23 cellular contexts compared by ENCODE assay signal in genomic region chr12:115324949-115325638, GRCh38.
A peak's percentile ranks its signal among the peaks of the same experiment; 100 is the strongest.
DNase-seq lines count a peak whose midpoint lies in the region; ATAC-seq and TF ChIP-seq lines count a peak whose summit lies in the region.
"Had no signal": no experiment of that assay in that cellular context is flagged by ENCODE, and none has a peak within 500 bp of the region (broad histone marks: within the 10 kb centered on the region; RNA-seq: fewer than 3 reads in every experiment).

No MANE protein-coding gene starts in this region.

- H3K9ac ChIP-seq in smooth muscle cell (ENCODE audit: low read depth): no peak overlapping the region

- H3K4me2 ChIP-seq in smooth muscle cell: peak overlapping the region; percentile 42

- no peak overlapping the region for H3K4me3 ChIP-seq in HFF-Myc (replicated peaks; ENCODE audit: low read depth, low read length)
- no peak overlapping the region for H3K4me3 ChIP-seq in ascending aorta
- no peak overlapping the region for H3K4me3 ChIP-seq in smooth muscle cell

- peaks cover 16% of the 10 kb centered on the region for H3F3A ChIP-seq in smooth muscle cell (ENCODE audit: low read depth)

- H3K4me1 ChIP-seq in ascending aorta (peaks cover 6 to 18% of the 10 kb centered on the region in 2 donors), smooth muscle cell (ENCODE audit: low read depth) (no peaks in the 10 kb centered on the region)

- H3K9me3 ChIP-seq in ascending aorta (no peaks in the 10 kb centered on the region), smooth muscle cell (replicated peaks; ENCODE audit: low read depth) (no peaks in the 10 kb centered on the region)

- H4K20me1 ChIP-seq in smooth muscle cell (ENCODE audit: low read depth): no peaks in the 10 kb centered on the region

- no peaks in the 10 kb centered on the region for H3K79me2 ChIP-seq in smooth muscle cell (ENCODE audit: low read depth)

- TF ChIP-seq CTCF in HFF-Myc (IDR thresholded peaks at IDR 0.05; ENCODE audit: low read depth, low read length, missing control alignments) (no peak), ascending aorta (IDR thresholded peaks at IDR 0.05) (no peak), smooth muscle cell (IDR thresholded peaks at IDR 0.05; ENCODE audit: borderline replicate concordance, insufficient read depth, poor library complexity, severe bottlenecking) (no peak)

- 27% methylated on average over 5 of the region's 5 CpGs for WGBS in smooth muscle cell (ENCODE audit: low lambda C conversion rate)

- ATAC-seq in left lobe of liver (peak; percentile 86), HG02678 (IDR thresholded peaks at IDR 0.05; ENCODE audit: unreplicated experiment) (no peak)
- ATAC-seq: activated T-helper 17 cell treated with anti-CD3 and anti-CD28 coated beads, Interleukin-2, amount 50 U/mL, for 72 hours; stimulated activated naive B cell treated with anti-CD40 and anti-IgM and Interleukin-4, amounts not matched to agents 10 μg/mL and 1 μg/mL and 100 μg/mL, for 72 hours had no signal

- DNase-seq in HFF-Myc (ENCODE audit: extremely low read depth, low read depth) (peak; percentile 43), ascending aorta (ENCODE audit: low spot score in 2 of 2) (no peak), left lobe of liver (ENCODE audit: low spot score) (no peak), smooth muscle cell (lab: John Stamatoyannopoulos, UW; ENCODE audit: unreplicated experiment) (no peak), SW 1271 (lab: John Stamatoyannopoulos, UW) (no peak), NCI-H1417 (lab: John Stamatoyannopoulos, UW) (no peak), amniotic stem cell (lab: John Stamatoyannopoulos, UW) (no peak)
- DNase-seq: activated CD4-positive, alpha-beta T cell treated with anti-CD3 and anti-CD28 coated beads, Interleukin-2, amount 50 U/mL, for 48 hours; activated CD8-positive, alpha-beta memory T cell treated with anti-CD3 and anti-CD28 coated beads, Interleukin-2, amount 50 U/mL, for 48 hours; Calu3; cerebellar nuclear complex; erythroblast; HCEC 1CT; islet precursor cell; NCI-H1105 treated with DMSO at 0.1 percent for 48 hours; NCI-H2081; NCI-H345; NCI-H748 treated with DMSO at 0.1 percent for 48 hours; stimulated activated CD4-positive, alpha-beta T cell treated with anti-CD3 and anti-CD28 coated beads, Interleukin-12 subunit alpha, Interleukin-12 subunit beta, amount 100 ng/mL, for 4 hours; stimulated activated CD4-positive, alpha-beta T cell treated with anti-CD3 and anti-CD28 coated beads, Interleukin-4, amount 100 ng/mL, for 24 hours; stimulated activated naive B cell treated with anti-CD40 and anti-IgM and Interleukin-4, amounts not matched to agents 10 μg/mL and 1 μg/mL and 100 μg/mL, for 72 hours had no signal

- peak overlapping the region; percentile 62 for H3K27ac ChIP-seq in ascending aorta
- H3K27ac ChIP-seq in smooth muscle cell (ENCODE audit: low read depth): peak overlapping the region; percentile 61

- H3K36me3 ChIP-seq in ascending aorta: no peaks in the 10 kb centered on the region
- no peaks in the 10 kb centered on the region for H3K36me3 ChIP-seq in smooth muscle cell (ENCODE audit: low read depth)

- no peaks in the 10 kb centered on the region for H3K27me3 ChIP-seq in ascending aorta
- H3K27me3 ChIP-seq in smooth muscle cell (ENCODE audit: low read depth): no peaks in the 10 kb centered on the region

- H2AFZ ChIP-seq in smooth muscle cell (ENCODE audit: low read depth): no peak overlapping the region

- intact Hi-C loops in ascending aorta (cut with DNase I): loop anchor here (5.0 to 10.0 kb wide), 2 partner anchors 82 to 340 kb away; no protein-coding TSS in a partner anchor
